30 cellular contexts compared by ENCODE assay signal in the genomic region with DNA sequence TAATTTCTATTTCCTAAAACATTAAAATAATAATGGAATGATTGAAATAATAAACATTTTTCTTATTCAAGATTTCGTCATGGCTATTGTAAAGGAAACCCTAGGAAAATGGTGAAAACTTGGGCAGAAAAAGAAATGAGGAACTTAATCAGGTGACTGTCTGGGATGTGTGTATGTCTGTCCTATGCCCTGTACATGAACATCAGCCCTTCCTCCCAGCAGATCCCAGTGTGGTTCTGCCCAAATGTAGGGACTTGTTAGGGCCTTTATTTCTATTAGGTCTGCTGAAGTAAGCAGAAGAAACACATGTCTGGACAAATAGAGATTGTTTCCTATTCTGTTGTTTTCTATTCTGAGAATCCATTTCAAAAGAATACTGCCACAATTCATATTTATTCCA. TPM values are rescaled to one million over a fixed set of nuclear protein-coding genes. Genes with fewer than 3 reads are reported as not detected.
DNase-seq lines count a peak whose midpoint lies in the region; ATAC-seq lines count a peak whose summit lies in the region.
"Had no signal": no experiment of that assay in that cellular context is flagged by ENCODE, and none has a peak within 500 bp of the region (broad histone marks: within the 10 kb centered on the region; RNA-seq: fewer than 3 reads in every experiment).

No MANE protein-coding gene starts in this region.

- WGBS in right cardiac atrium = 85% methylated on average over 1 of the region's 1 CpG

- intact Hi-C loops in left ventricle myocardium superior (cut with micrococcal nuclease) (no loop called here), right cardiac atrium (cut with DNase I) (loop anchor here in 1 of 4 donors (10.0 kb wide), 1 partner anchor 98 kb away; no protein-coding TSS in a partner anchor)

- H3K4me1 ChIP-seq in right cardiac atrium (ENCODE audit: control insufficient read depth, insufficient read depth, low read length) = no peaks in the 10 kb centered on the region
- H3K4me1 ChIP-seq: Caco-2, SJCRH30 had no signal

- no peak for DNase-seq in left ventricle myocardium superior
- DNase-seq in right cardiac atrium = no peak
- peak; percentile 14 for DNase-seq in globus pallidus (ENCODE audit: low spot score)
- DNase-seq in pons (ENCODE audit: low spot score) = peak; percentile 58
- no peak for DNase-seq in NCI-H1092 treated with DMSO at 0.1 percent for 48 hours (lab: John Stamatoyannopoulos, UW)
- no peak for DNase-seq in MV-4-11 (lab: John Stamatoyannopoulos, UW)
- DNase-seq: C1 segment of cervical spinal cord; Caco-2; CD8-positive, alpha-beta T cell; DMS79; EL; GDM1; HCEC 1CT; NCI-H1048; NCI-H1417 treated with DMSO at 0.1 percent for 48 hours; NCI-H1694 treated with DMSO at 0.1 percent for 48 hours; NCI-H2081; NCI-H2227 treated with DMSO at 0.1 percent for 48 hours; NCI-H526 treated with DMSO at 0.1 percent for 48 hours; RPMI8226; SJCRH30 had no signal

- ATAC-seq in left ventricle myocardium superior = peak; percentile 28
- no peak for ATAC-seq in right cardiac atrium
- ATAC-seq in HG02884 (IDR thresholded peaks at IDR 0.05; ENCODE audit: unreplicated experiment) = no peak
- ATAC-seq: CD8-positive, alpha-beta T cell; GM12878; SK-N-SH treated with all-trans-retinoic acid at 6 μM for 48 hours had no signal

- H3K4me3 ChIP-seq in right cardiac atrium (ENCODE audit: low read length) = no peak overlapping the region
- H3K4me3 ChIP-seq: GM12878, SJCRH30 had no signal

- H3K27me3 ChIP-seq in right cardiac atrium (ENCODE audit: control insufficient read depth, insufficient read depth) = no peaks in the 10 kb centered on the region
- H3K27me3 ChIP-seq: SJCRH30 had no signal

- no peak overlapping the region for H3K27ac ChIP-seq in right cardiac atrium (ENCODE audit: low read length)
- H3K27ac ChIP-seq: HL-60, KMS-11, SJCRH30 had no signal

- H3K9me3 ChIP-seq in right cardiac atrium (ENCODE audit: control insufficient read depth, low read length) = no peaks in the 10 kb centered on the region
- H3K9me3 ChIP-seq: Caco-2, SJCRH30 had no signal

RNA-seq across cellular contexts. Expression of gene RIOK1, which starts 13.1 kb away (rescaled TPM):
- total RNA-seq in left ventricle myocardium superior (10.8 TPM), right cardiac atrium (10 to 100 TPM; 10.6 to 14.3 (median 13.3) TPM)
- polyA plus RNA-seq in right cardiac atrium = 7.7 TPM

RNA-seq across cellular contexts. Expression of gene CAGE1, which starts 13.2 kb away (rescaled TPM):
- not detected for total RNA-seq in left ventricle myocardium superior
- total RNA-seq in right cardiac atrium = under 1 TPM in 3 of 4 donors, not detected in 1; 0.11 to 0.17 (median 0.11) TPM
- polyA plus RNA-seq in right cardiac atrium = not detected
- total RNA-seq: NCI-H460 had no signal
- polyA plus RNA-seq: AG04450, H1, IgD-negative memory B cell had no signal

Comparison
In these comparisons a context has a peak if more than half of its experiments do, and no peak if none do; other contexts are left out.
1. DNase-seq: peak in globus pallidus (single experiment) and pons (single experiment); none in left ventricle myocardium superior (single experiment), right cardiac atrium (0 of 3), NCI-H1092 treated with DMSO at 0.1 percent for 48 hours (single experiment) and MV-4-11 (single experiment).